ENCODE assay signal across 9 cellular contexts in the genomic region with DNA sequence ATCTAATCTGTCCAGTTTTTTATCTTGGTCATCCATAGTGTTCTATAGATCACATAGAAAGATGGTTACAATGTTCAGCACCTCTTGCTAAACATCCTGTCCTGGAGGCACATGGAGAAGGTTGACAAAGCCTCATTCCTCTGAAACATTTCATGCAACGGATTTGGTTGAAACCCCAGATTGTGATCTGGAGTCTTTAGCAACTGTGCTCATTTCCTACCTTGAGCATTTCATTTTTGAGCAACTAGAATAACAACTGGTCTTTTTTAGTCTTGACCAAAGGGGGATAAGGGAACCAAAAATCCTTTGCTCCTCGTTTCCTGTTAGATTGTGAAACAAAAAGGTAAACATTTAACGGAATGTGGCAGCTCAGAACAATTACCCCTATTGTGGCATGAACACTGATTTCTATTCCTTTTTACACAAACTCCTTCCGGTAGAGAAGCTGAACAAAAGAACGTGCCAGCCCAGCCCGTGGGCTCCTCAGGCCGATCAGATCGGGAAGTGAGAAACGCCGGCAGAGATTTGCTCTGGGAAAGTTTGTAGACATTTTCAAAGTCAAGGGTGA.
DNase-seq lines count a peak whose midpoint lies in the region; ATAC-seq and TF ChIP-seq lines count a peak whose summit lies in the region.
"Had no signal": no experiment of that assay in that cellular context is flagged by ENCODE, and none has a peak within 500 bp of the region (broad histone marks: within the 10 kb centered on the region; RNA-seq: fewer than 3 reads in every experiment).

No MANE protein-coding gene starts in this region.

- H3K4me3 Mint-ChIP-seq in stimulated activated naive CD8-positive, alpha-beta T cell treated with anti-CD3 and anti-CD28 coated beads, Interleukin-15, amount 100 ng/mL, for 72 hours, result peak overlapping the region; percentile 9 to 31
- no peak overlapping the region for H3K4me3 Mint-ChIP-seq in chondrocyte (ENCODE audit: unreplicated experiment)

- H3K27me3 ChIP-seq in aorta (ENCODE audit: control insufficient read depth in 1 of 2, insufficient read depth in 2 of 2, low read length in 1 of 2), result no peaks in the 10 kb centered on the region

- H3K36me3 ChIP-seq in mucosa of descending colon (ENCODE audit: low read depth) (no peaks in the 10 kb centered on the region), aorta (ENCODE audit: control insufficient read depth in 1 of 2, insufficient read depth in 2 of 2, low read length in 1 of 2) (no peaks in the 10 kb centered on the region)

- intact Hi-C loops in mucosa of descending colon (cut with DNase I, micrococcal nuclease), result no loop called here
- intact Hi-C loops in aorta (cut with DNase I), result loop anchor here (5.0 kb wide), 3 partner anchors 58 to 93 kb away; a partner anchor contains a TSS

- peaks cover 0 to 6% of the 10 kb centered on the region in 2 donors for H3K9me3 Mint-ChIP-seq in stimulated activated naive CD8-positive, alpha-beta T cell treated with anti-CD3 and anti-CD28 coated beads, Interleukin-15, amount 100 ng/mL, for 72 hours
- H3K9me3 Mint-ChIP-seq in chondrocyte (ENCODE audit: low read depth), result peaks cover 10% of the 10 kb centered on the region

- H3K4me1 ChIP-seq in mucosa of descending colon (ENCODE audit: low read depth) (peaks cover 4% of the 10 kb centered on the region), aorta (ENCODE audit: control insufficient read depth in 1 of 2, insufficient read depth in 2 of 2, low read length in 2 of 2) (peaks cover 8 to 21% of the 10 kb centered on the region in 2 donors)

- H3K27ac Mint-ChIP-seq in stimulated activated naive CD8-positive, alpha-beta T cell treated with anti-CD3 and anti-CD28 coated beads, Interleukin-15, amount 100 ng/mL, for 72 hours, result peak overlapping the region in 1 of 2 donors; percentile 19
- H3K27ac Mint-ChIP-seq in chondrocyte (ENCODE audit: unreplicated experiment), result peak overlapping the region; percentile 96

- TF ChIP-seq POLR2A in GM18505 (IDR thresholded peaks at IDR 0.05; ENCODE audit: borderline replicate concordance, extremely low read depth, insufficient read depth, insufficient read length), result no peak

- peaks cover 8% of the 10 kb centered on the region for H3K36me3 Mint-ChIP-seq in chondrocyte (ENCODE audit: low read depth)

- H3K4me3 ChIP-seq in mucosa of descending colon, result no peak overlapping the region
- no peak overlapping the region for H3K4me3 ChIP-seq in aorta (ENCODE audit: low read length in 2 of 2)

- ATAC-seq in stimulated activated naive CD8-positive, alpha-beta T cell treated with anti-CD3 and anti-CD28 coated beads, Interleukin-15, amount 100 ng/mL, for 72 hours, result no peak
- ATAC-seq in stimulated activated naive CD8-positive, alpha-beta T cell treated with anti-CD3 and anti-CD28 coated beads, Interleukin-15, Interleukin-2, amounts not matched to agents 100 U/mL and 50 U/mL, for 24 hours, result no peak
- ATAC-seq in mucosa of descending colon, result peak; percentile 69
- peak; percentile 8 for ATAC-seq in aorta (ENCODE audit: low FRiP score)
- no peak for ATAC-seq in GM18505 (IDR thresholded peaks at IDR 0.05; ENCODE audit: unreplicated experiment)

- 1 to 2% methylated on average over 10 of the region's 10 CpGs for WGBS in aorta, 2 donors

- DNase-seq in stimulated activated naive CD8-positive, alpha-beta T cell treated with anti-CD3 and anti-CD28 coated beads, Interleukin-15, amount 100 ng/mL, for 72 hours, result no peak
- DNase-seq in stimulated activated naive CD8-positive, alpha-beta T cell treated with anti-CD3 and anti-CD28 coated beads, Interleukin-15, Interleukin-2, amounts not matched to agents 100 U/mL and 50 U/mL, for 24 hours, result no peak
- DNase-seq in chondrocyte (ENCODE audit: low spot score) (no peak), mucosa of descending colon (no peak), aorta (peak in 1 of 2 donors; percentile 79), NCI-H1930 (lab: John Stamatoyannopoulos, UW) (no peak), EL (no peak)

- peaks cover 38% of the 10 kb centered on the region for H3K27me3 Mint-ChIP-seq in stimulated activated naive CD8-positive, alpha-beta T cell treated with anti-CD3 and anti-CD28 coated beads, Interleukin-15, amount 100 ng/mL, for 72 hours
- no peaks in the 10 kb centered on the region for H3K27me3 Mint-ChIP-seq in chondrocyte (ENCODE audit: low read depth)

- peak overlapping the region; percentile 88 to 99 for H3K27ac ChIP-seq in aorta (ENCODE audit: low read depth in 1 of 2, low read length in 2 of 2)
- H3K27ac ChIP-seq: VCaP had no signal

- TF ChIP-seq CTCF in chondrocyte (IDR thresholded peaks at IDR 0.05) (peak; percentile 11), mucosa of descending colon (IDR thresholded peaks at IDR 0.05) (no peak)

- H3K4me1 Mint-ChIP-seq in stimulated activated naive CD8-positive, alpha-beta T cell treated with anti-CD3 and anti-CD28 coated beads, Interleukin-15, amount 100 ng/mL, for 72 hours, result peaks cover 17% of the 10 kb centered on the region
- peaks cover 65% of the 10 kb centered on the region for H3K4me1 Mint-ChIP-seq in chondrocyte (ENCODE audit: low read depth)

- H3K9me3 ChIP-seq in mucosa of descending colon (peaks cover 8% of the 10 kb centered on the region), aorta (ENCODE audit: control insufficient read depth, low read length) (no peaks in the 10 kb centered on the region)

Comparison
In these comparisons a context has a peak if more than half of its experiments do, and no peak if none do; other contexts are left out.
1. ATAC-seq: peak in mucosa of descending colon (single experiment) and aorta (single experiment); none in stimulated activated naive CD8-positive, alpha-beta T cell treated with anti-CD3 and anti-CD28 coated beads, Interleukin-15, amount 100 ng/mL, for 72 hours (single experiment), stimulated activated naive CD8-positive, alpha-beta T cell treated with anti-CD3 and anti-CD28 coated beads, Interleukin-15, Interleukin-2, amounts not matched to agents 100 U/mL and 50 U/mL, for 24 hours (single experiment) and GM18505 (single experiment).
2. intact Hi-C loops: an anchor here in aorta (5.0 kb wide); none called in mucosa of descending colon.